In the genomic region with DNA sequence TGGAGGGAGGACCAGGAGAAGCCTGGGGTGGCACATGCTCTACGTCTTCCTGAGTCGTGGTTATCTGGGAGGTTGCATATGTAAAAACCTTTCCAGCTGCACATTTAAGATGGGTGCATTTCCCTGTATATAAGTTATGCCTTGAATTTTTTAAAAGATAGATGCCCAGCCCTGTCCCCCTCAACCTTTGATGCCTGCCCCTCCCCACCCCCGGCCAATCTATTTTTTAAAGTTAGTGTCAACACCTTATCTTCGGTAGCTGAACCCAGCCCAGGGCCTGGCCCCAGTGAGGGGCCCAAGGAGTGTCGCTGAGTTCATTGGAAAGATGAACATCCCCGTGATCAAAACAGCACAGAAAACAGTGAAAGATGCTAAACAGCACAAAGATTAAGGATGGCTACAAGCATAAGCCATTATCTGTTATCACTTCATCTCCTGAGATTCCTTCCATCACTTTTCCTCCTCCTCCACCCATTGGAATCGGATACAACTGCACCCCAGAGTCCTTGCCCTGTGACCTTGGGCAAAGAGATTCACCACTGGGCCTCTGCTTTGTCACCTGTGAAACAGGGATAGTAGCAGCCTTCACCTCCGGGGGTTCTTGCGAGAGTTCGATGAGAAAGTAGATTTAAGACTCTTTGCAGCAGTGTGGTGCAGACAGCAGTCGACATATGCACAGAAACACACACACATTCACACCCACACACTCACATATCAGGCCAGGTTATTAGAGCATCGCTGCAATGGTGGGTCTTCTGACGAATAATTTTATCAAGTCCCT, we compare ENCODE assay signal across 22 cellular contexts. TPM values are rescaled to one million over a fixed set of nuclear protein-coding genes. Genes with fewer than 3 reads are reported as not detected.
"Had no signal": no experiment of that assay in that cellular context is flagged by ENCODE, and none has a peak within 500 bp of the region (broad histone marks: within the 10 kb centered on the region; RNA-seq: fewer than 3 reads in every experiment).

No MANE protein-coding gene starts in this region.

- H3K4me2 ChIP-seq: SK-N-SH had no signal

- H3K9ac ChIP-seq: SK-N-SH had no signal

- H3K9me2 ChIP-seq: SK-N-SH had no signal

- H3K27ac ChIP-seq: tibial artery had no signal

- H3K4me3 Mint-ChIP-seq: activated CD8-positive, alpha-beta T cell treated with anti-CD3 and anti-CD28 coated beads, Interleukin-2, amount 10 ng/mL, durations not matched to agents 7 days and 5 days; activated naive CD8-positive, alpha-beta T cell treated with anti-CD3 and anti-CD28 coated beads for 36 hours; activated T-helper 1 cell treated with anti-CD3 and anti-CD28 coated beads, Interleukin-12 subunit alpha, Interleukin-12 subunit beta, Interleukin-2, Interleukin-4 antibody, amounts not matched to agents 30 ng/mL and 10 ng/mL and 1 ng/mL, durations not matched to agents 14 hours and 24 hours and 36 hours; mesothelial cell of epicardium; naive thymus-derived CD8-positive, alpha-beta T cell had no signal

- H3K27ac Mint-ChIP-seq: activated CD8-positive, alpha-beta T cell treated with anti-CD3 and anti-CD28 coated beads, Interleukin-2, amount 10 ng/mL, durations not matched to agents 7 days and 5 days; activated naive CD8-positive, alpha-beta T cell treated with anti-CD3 and anti-CD28 coated beads for 36 hours; activated T-helper 1 cell treated with anti-CD3 and anti-CD28 coated beads, Interleukin-12 subunit alpha, Interleukin-12 subunit beta, Interleukin-2, Interleukin-4 antibody, amounts not matched to agents 30 ng/mL and 10 ng/mL and 1 ng/mL, durations not matched to agents 14 hours and 24 hours and 36 hours; mesothelial cell of epicardium; naive thymus-derived CD8-positive, alpha-beta T cell; progenitor cell of endocrine pancreas had no signal

- DNase-seq: activated CD4-positive, alpha-beta T cell treated with anti-CD3 and anti-CD28 coated beads for 1 hour; activated CD4-positive, alpha-beta T cell treated with anti-CD3 and anti-CD28 coated beads, Interleukin-2, amount 50 U/mL, for 1 hour; activated CD8-positive, alpha-beta T cell treated with anti-CD3 and anti-CD28 coated beads, Interleukin-2, amount 10 ng/mL, durations not matched to agents 7 days and 5 days; activated naive CD4-positive, alpha-beta T cell treated with Interleukin-2 at 50 U/mL for 16 hours; activated naive CD8-positive, alpha-beta T cell treated with anti-CD3 and anti-CD28 coated beads for 36 hours; effector CD4-positive, alpha-beta T cell; erythroblast; left colon; lower lobe of right lung; naive thymus-derived CD8-positive, alpha-beta T cell; retina; SK-N-SH; stimulated activated CD4-positive, alpha-beta T cell treated with anti-CD3 and anti-CD28 coated beads, Interleukin-4, amount 100 ng/mL, for 4 hours; stimulated activated naive CD8-positive, alpha-beta T cell treated with anti-CD3 and anti-CD28 coated beads, Interleukin-15, Interleukin-2, amounts not matched to agents 100 U/mL and 50 U/mL, for 24 hours; substantia nigra had no signal

- H3K4me1 Mint-ChIP-seq: activated naive CD8-positive, alpha-beta T cell treated with anti-CD3 and anti-CD28 coated beads for 36 hours had no signal

- ATAC-seq: activated CD8-positive, alpha-beta T cell treated with anti-CD3 and anti-CD28 coated beads, Interleukin-2, amount 10 ng/mL, durations not matched to agents 7 days and 5 days; naive thymus-derived CD8-positive, alpha-beta T cell; stimulated activated naive CD8-positive, alpha-beta T cell treated with anti-CD3 and anti-CD28 coated beads, Interleukin-15, Interleukin-2, amounts not matched to agents 100 U/mL and 50 U/mL, for 24 hours had no signal

- H3K4me3 ChIP-seq: lower lobe of right lung, tibial artery had no signal

- H3K36me3 Mint-ChIP-seq: activated naive CD8-positive, alpha-beta T cell treated with anti-CD3 and anti-CD28 coated beads for 36 hours; mesothelial cell of epicardium had no signal

- H3K9me3 Mint-ChIP-seq: activated naive CD8-positive, alpha-beta T cell treated with anti-CD3 and anti-CD28 coated beads for 36 hours; activated T-helper 1 cell treated with anti-CD3 and anti-CD28 coated beads, Interleukin-12 subunit alpha, Interleukin-12 subunit beta, Interleukin-2, Interleukin-4 antibody, amounts not matched to agents 30 ng/mL and 10 ng/mL and 1 ng/mL, durations not matched to agents 14 hours and 24 hours and 36 hours; mesothelial cell of epicardium; naive thymus-derived CD8-positive, alpha-beta T cell had no signal

- H3K9me3 ChIP-seq: lower lobe of right lung, SK-N-SH, tibial artery had no signal

RNA-seq across cellular contexts. Expression of gene SIRPA, which starts 47.5 kb away (rescaled TPM):
- total RNA-seq: activated CD8-positive, alpha-beta T cell treated with anti-CD3 and anti-CD28 coated beads, Interleukin-2, amount 10 ng/mL, durations not matched to agents 7 days and 5 days; activated T-helper 1 cell treated with anti-CD3 and anti-CD28 coated beads, Interleukin-12 subunit alpha, Interleukin-12 subunit beta, Interleukin-2, Interleukin-4 antibody, amounts not matched to agents 30 ng/mL and 10 ng/mL and 1 ng/mL, durations not matched to agents 14 hours and 24 hours and 36 hours had no signal

RNA-seq across cellular contexts. Expression of gene PDYN, which starts 51.2 kb away (rescaled TPM):
- total RNA-seq: activated CD8-positive, alpha-beta T cell treated with anti-CD3 and anti-CD28 coated beads, Interleukin-2, amount 10 ng/mL, durations not matched to agents 7 days and 5 days; activated naive CD8-positive, alpha-beta T cell treated with anti-CD3 and anti-CD28 coated beads for 36 hours; activated T-helper 1 cell treated with anti-CD3 and anti-CD28 coated beads, Interleukin-12 subunit alpha, Interleukin-12 subunit beta, Interleukin-2, Interleukin-4 antibody, amounts not matched to agents 30 ng/mL and 10 ng/mL and 1 ng/mL, durations not matched to agents 14 hours and 24 hours and 36 hours; chondrocyte; left colon; lower lobe of right lung; mesothelial cell of epicardium; naive thymus-derived CD8-positive, alpha-beta T cell; osteoblast; progenitor cell of endocrine pancreas; urinary bladder had no signal
- polyA plus RNA-seq: naive thymus-derived CD8-positive, alpha-beta T cell; SK-N-SH; urinary bladder had no signal
